8 cellular contexts compared by ENCODE assay signal in the genomic region with DNA sequence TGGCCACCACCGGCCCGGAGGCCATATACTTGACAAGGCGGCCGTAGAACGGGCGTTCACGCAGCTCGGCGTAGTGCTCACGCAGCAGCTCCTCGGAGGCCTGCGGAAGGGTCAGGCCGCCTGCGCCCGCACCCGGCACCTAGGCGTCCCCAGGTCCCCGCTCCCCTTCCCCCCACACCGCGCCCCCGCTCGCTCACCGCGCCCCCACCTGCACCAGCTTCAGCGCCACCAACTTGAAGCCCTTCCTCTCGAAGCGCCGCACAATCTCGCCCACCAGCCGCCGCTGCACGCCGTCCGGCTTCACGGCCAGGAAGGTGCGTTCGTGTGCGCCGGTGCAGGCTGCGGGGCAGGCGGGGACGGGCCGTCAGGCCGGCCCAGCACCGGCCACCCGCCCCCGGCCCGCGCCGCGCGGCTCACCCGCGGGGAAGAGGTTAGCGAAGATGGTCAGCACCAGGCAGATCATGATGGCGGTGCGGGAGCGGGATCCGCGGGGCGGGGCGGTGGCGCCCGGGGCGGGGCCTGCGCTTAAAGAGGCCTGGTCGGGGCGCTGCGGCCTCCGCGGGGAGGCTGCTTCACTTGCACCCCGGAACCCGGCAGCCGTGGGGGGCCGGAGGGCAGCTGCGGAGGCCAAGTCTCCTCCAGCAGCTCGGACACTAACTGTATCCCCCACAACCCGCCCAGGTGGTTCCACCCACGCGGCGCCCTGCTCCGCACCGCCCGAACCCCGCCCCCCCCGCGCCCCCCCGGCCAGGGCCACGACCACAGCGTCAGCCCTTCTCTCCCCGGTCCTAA. TPM values are rescaled to one million over a fixed set of nuclear protein-coding genes. Genes with fewer than 3 reads are reported as not detected.
DNase-seq lines count a peak whose midpoint lies in the region; ATAC-seq and TF ChIP-seq lines count a peak whose summit lies in the region.

NME3 (minus strand) TSS at position 472 of the 792 bp plus-strand sequence; CDS start at position 463, 9 bp downstream.

- ATAC-seq in GM21423 (IDR thresholded peaks at IDR 0.05; ENCODE audit: unreplicated experiment) (peak; percentile 24), HG03045 (IDR thresholded peaks at IDR 0.05; ENCODE audit: unreplicated experiment) (no peak)
- peak; percentile 66 for ATAC-seq in naive thymus-derived CD4-positive, alpha-beta T cell

- CTCF ChIA-PET in PC-9 (lab: Charles Lee) = interaction anchor here (0.6 kb wide), 2 partner anchors 27 to 158 kb away, joined by 3 to 5 read pairs; no protein-coding TSS in a partner anchor
- CTCF ChIA-PET in naive thymus-derived CD4-positive, alpha-beta T cell (lab: Charles Lee) = interaction anchor here (3.3 kb wide), 1 partner anchor 11 kb away, joined by 13 read pairs; the partner anchor contains the start of genes NUBP2 and SPSB3

- H3K4me3 ChIP-seq in PC-9 = peak within 1 kb of the TSS; percentile 77
- peak within 1 kb of the TSS; percentile 70 for H3K4me3 ChIP-seq in naive thymus-derived CD4-positive, alpha-beta T cell (ENCODE audit: low read length)

- no peaks in the 10 kb centered on the region for H3K9me3 ChIP-seq in PC-9 (ENCODE audit: insufficient read depth, low read depth)
- no peaks in the 10 kb centered on the region for H3K9me3 ChIP-seq in naive thymus-derived CD4-positive, alpha-beta T cell (ENCODE audit: control insufficient read depth in 2 of 3, low read length in 3 of 3)

- peaks cover 0 to 9% (median 0%) of the 10 kb centered on the region in 5 donors for H3K36me3 Mint-ChIP-seq in naive thymus-derived CD4-positive, alpha-beta T cell

- H3K9me3 Mint-ChIP-seq in naive thymus-derived CD4-positive, alpha-beta T cell = peaks cover 0 to 3% (median 0%) of the 10 kb centered on the region in 11 donors

- H3K4me1 ChIP-seq in PC-9 (replicated peaks; ENCODE audit: insufficient read depth) = peaks cover 19% of the 10 kb centered on the region
- peaks cover 13 to 26% of the 10 kb centered on the region in 2 donors for H3K4me1 ChIP-seq in naive thymus-derived CD4-positive, alpha-beta T cell (ENCODE audit: control insufficient read depth in 2 of 2, insufficient read depth in 2 of 2, low read length in 2 of 2)

- H3K9me2 ChIP-seq in PC-9 (ENCODE audit: insufficient read depth) = no peaks in the 10 kb centered on the region

- DNase-seq in AML-193 (lab: John Stamatoyannopoulos, UW) (peak; percentile 41 to 58), PC-9 (peak; percentile 46 to 80), fibroblast of gingiva (ENCODE audit: low read depth) (peak; percentile 67)
- peak; percentile 61 to 68 for DNase-seq in activated T-helper 1 cell treated with anti-CD3 and anti-CD28 coated beads, Interleukin-2, amount 50 U/mL, for 16 hours (ENCODE audit: low read depth in 1 of 2, low spot score in 1 of 2)
- DNase-seq in naive thymus-derived CD4-positive, alpha-beta T cell = peak; percentile 54 to 87 (median 67)
- DNase-seq in stimulated activated CD8-positive, alpha-beta memory T cell treated with anti-CD3 and anti-CD28 coated beads, Interleukin-7, amount 100 ng/mL, for 48 hours (ENCODE audit: extremely low read depth in 1 of 2, low read depth in 1 of 2) = peak; percentile 59 to 61

- no peak for TF ChIP-seq CTCF in PC-9 (conservative IDR thresholded peaks at IDR 0.05)

- H3K4me3 Mint-ChIP-seq in naive thymus-derived CD4-positive, alpha-beta T cell = peak within 1 kb of the TSS; percentile 91 to 99 (median 98)

- peak within 1 kb of the TSS; percentile 92; the same call in 1 of the 2 replicates for H2AFZ ChIP-seq in PC-9

- peaks cover 32% of the 10 kb centered on the region; the same call in 1 of the 2 replicates for H3F3A ChIP-seq in PC-9 (ENCODE audit: insufficient read depth, low read depth)

- H4K20me1 ChIP-seq in PC-9 (ENCODE audit: insufficient read depth) = peaks cover 19% of the 10 kb centered on the region

- BruUV-seq in PC-9 (replicated peaks; lab: Mats Ljungman, UMichigan) = no TSS peak

- H3K36me3 ChIP-seq in PC-9 (ENCODE audit: low read depth) = 0 out of 2 replicates have a peak, but pooled peaks cover 5% of the 10 kb centered on the region
- H3K36me3 ChIP-seq in naive thymus-derived CD4-positive, alpha-beta T cell (ENCODE audit: control insufficient read depth in 2 of 3, insufficient read depth in 3 of 3, low read length in 3 of 3) = peaks cover 0 to 46% (median 0%) of the 10 kb centered on the region in 3 experiments

- peaks cover 39% of the 10 kb centered on the region for H3K79me2 ChIP-seq in PC-9 (ENCODE audit: low read depth)

- peaks cover 8 to 23% (median 13%) of the 10 kb centered on the region in 7 donors for H3K4me1 Mint-ChIP-seq in naive thymus-derived CD4-positive, alpha-beta T cell

- peak within 1 kb of the TSS; percentile 99 for H3K4me2 ChIP-seq in PC-9

- H3K27ac ChIP-seq in PC-9 = peak within 1 kb of the TSS; percentile 77
- peak within 1 kb of the TSS; percentile 85 for H3K27ac ChIP-seq in naive thymus-derived CD4-positive, alpha-beta T cell (ENCODE audit: low read depth, low read length)

- peaks cover 0 to 2% (median 0%) of the 10 kb centered on the region in 5 donors for H3K27me3 Mint-ChIP-seq in naive thymus-derived CD4-positive, alpha-beta T cell

- intact Hi-C loops in PC-9 (cut with micrococcal nuclease; ENCODE audit: unreplicated experiment) = loop anchor here (5.0 kb wide), 2 partner anchors 94 to 191 kb away; partner anchors contain the start of genes JPT2 and RPS2
- intact Hi-C loops in naive thymus-derived CD4-positive, alpha-beta T cell (cut with micrococcal nuclease) = loop anchor here (2.0 to 10.0 kb wide), 4 partner anchors 239 to 496 kb away; partner anchors contain the start of genes RNPS1 (in 1 of the 2), TMEM204 (in 1 of the 2) and UBE2I (in 1 of the 2)

- peak within 1 kb of the TSS; percentile 86 to 98 (median 95) for H3K27ac Mint-ChIP-seq in naive thymus-derived CD4-positive, alpha-beta T cell

- H3K27me3 ChIP-seq in PC-9 (ENCODE audit: insufficient read depth, low read depth) = no peaks in the 10 kb centered on the region
- no peaks in the 10 kb centered on the region for H3K27me3 ChIP-seq in naive thymus-derived CD4-positive, alpha-beta T cell (ENCODE audit: control insufficient read depth in 2 of 2, insufficient read depth in 2 of 2, low read length in 2 of 2)

- POLR2A ChIA-PET in PC-9 (lab: Charles Lee; ENCODE audit: unreplicated experiment) = interaction anchor here (0.6 to 0.8 kb wide), 4 partner anchors 25 to 119 kb away, joined by 3 to 21 read pairs (median 4); no protein-coding TSS in a partner anchor
- POLR2A ChIA-PET in naive thymus-derived CD4-positive, alpha-beta T cell (lab: Charles Lee) = interaction anchor here (1.3 to 7.9 kb wide), 5 partner anchors 9 to 65 kb away, joined by 3 to 93 read pairs (median 11); partner anchors contain the start of genes FAHD1, HAGH, MAPK8IP3 and NUBP2

RNA-seq across cellular contexts. Expression of gene NME3, which starts in this region (rescaled TPM):
- 49.0 and 87.8 TPM in 2 replicates for total RNA-seq in PC-9 (2021)
- 10 to 100 TPM; 49.4 to 81.5 (median 58.2) TPM for total RNA-seq in naive thymus-derived CD4-positive, alpha-beta T cell
- 10 to 100 TPM; 70.6 to 71.9 TPM for polyA plus RNA-seq in naive thymus-derived CD4-positive, alpha-beta T cell
